ENCODE assay signal across 1 cellular context in the genomic region with DNA sequence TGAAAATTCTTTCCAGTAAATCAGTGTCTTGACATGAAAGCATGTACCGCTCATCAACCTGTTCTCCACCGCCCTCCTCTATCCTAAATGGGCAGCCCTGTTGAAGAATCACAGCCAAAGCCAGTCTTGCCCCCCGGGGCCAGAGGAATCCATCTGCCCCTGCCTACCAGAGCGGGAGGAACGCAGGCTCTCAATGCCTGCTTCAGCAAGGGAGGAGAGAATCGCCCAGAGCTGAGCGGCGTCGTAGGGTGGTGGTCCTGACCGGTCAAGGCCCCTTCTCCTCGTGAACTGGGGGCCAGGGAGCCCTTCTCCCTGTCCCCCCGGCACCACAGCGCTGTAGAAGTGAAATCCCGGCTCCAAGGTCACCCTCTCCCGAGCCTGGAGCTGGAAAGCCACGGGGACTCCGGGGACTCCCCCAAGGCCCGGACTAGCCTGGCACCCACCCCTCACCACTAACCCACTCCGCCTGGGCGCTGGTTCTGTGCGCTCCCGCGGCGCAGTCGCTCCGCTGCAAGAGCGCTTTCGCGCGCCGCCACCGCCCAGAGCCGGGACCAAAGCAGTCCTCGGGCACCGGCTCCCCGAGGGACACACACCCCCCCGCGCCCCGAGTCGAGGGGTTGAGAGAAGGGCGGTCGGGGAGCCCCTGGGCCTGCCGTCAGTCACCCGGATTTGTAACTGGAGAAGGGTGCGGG.
TF ChIP-seq lines count a peak whose summit lies in the region.

No MANE protein-coding gene starts in this region.

TF ChIP-seq in HEK293, 187 proteins besides CTCF, POLR2A, EP300 and RAD21:
- no peak for TF ChIP-seq SP2 (tag by site-specific recombination; IDR thresholded peaks at IDR 0.05)
- TF ChIP-seq ZNF514 (tag by site-specific recombination; IDR thresholded peaks at IDR 0.05), result no peak
- no peak for TF ChIP-seq ZNF549 (tag by site-specific recombination; IDR thresholded peaks at IDR 0.05)
- no peak for TF ChIP-seq ZNF266 (tag by site-specific recombination; IDR thresholded peaks at IDR 0.05; ENCODE audit: low read depth)
- no peak for TF ChIP-seq ZNF394 (tag by site-specific recombination; IDR thresholded peaks at IDR 0.05; ENCODE audit: borderline replicate concordance)
- no peak for TF ChIP-seq ZNF404 (tag by site-specific recombination; IDR thresholded peaks at IDR 0.05)
- TF ChIP-seq, protein P1, sequence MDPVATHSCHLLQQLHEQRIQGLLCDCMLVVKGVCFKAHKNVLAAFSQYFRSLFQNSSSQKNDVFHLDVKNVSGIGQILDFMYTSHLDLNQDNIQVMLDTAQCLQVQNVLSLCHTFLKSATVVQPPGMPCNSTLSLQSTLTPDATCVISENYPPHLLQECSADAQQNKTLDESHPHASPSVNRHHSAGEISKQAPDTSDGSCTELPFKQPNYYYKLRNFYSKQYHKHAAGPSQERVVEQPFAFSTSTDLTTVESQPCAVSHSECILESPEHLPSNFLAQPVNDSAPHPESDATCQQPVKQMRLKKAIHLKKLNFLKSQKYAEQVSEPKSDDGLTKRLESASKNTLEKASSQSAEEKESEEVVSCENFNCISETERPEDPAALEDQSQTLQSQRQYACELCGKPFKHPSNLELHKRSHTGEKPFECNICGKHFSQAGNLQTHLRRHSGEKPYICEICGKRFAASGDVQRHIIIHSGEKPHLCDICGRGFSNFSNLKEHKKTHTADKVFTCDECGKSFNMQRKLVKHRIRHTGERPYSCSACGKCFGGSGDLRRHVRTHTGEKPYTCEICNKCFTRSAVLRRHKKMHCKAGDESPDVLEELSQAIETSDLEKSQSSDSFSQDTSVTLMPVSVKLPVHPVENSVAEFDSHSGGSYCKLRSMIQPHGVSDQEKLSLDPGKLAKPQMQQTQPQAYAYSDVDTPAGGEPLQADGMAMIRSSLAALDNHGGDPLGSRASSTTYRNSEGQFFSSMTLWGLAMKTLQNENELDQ (tag by site-specific recombination; IDR thresholded peaks at IDR 0.05; ENCODE audit: low read depth), result no peak
- no peak for TF ChIP-seq ZNF202 (tag by site-specific recombination; IDR thresholded peaks at IDR 0.05; ENCODE audit: borderline replicate concordance)
- TF ChIP-seq, protein P2, sequence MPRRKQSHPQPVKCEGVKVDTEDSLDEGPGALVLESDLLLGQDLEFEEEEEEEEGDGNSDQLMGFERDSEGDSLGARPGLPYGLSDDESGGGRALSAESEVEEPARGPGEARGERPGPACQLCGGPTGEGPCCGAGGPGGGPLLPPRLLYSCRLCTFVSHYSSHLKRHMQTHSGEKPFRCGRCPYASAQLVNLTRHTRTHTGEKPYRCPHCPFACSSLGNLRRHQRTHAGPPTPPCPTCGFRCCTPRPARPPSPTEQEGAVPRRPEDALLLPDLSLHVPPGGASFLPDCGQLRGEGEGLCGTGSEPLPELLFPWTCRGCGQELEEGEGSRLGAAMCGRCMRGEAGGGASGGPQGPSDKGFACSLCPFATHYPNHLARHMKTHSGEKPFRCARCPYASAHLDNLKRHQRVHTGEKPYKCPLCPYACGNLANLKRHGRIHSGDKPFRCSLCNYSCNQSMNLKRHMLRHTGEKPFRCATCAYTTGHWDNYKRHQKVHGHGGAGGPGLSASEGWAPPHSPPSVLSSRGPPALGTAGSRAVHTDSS (tag by site-specific recombination; IDR thresholded peaks at IDR 0.05), result no peak
- TF ChIP-seq ZNF707 (tag by site-specific recombination; IDR thresholded peaks at IDR 0.05), result no peak
- no peak for TF ChIP-seq ZNF223 (tag by site-specific recombination; IDR thresholded peaks at IDR 0.05)
- TF ChIP-seq ZSCAN16 (tag by site-specific recombination; IDR thresholded peaks at IDR 0.05), result no peak
- TF ChIP-seq YY2 (tag by site-specific recombination; IDR thresholded peaks at IDR 0.05), result no peak
- no peak for TF ChIP-seq GFI1B (tag by site-specific recombination; IDR thresholded peaks at IDR 0.05)
- no peak for TF ChIP-seq ZNF624 (tag by site-specific recombination; IDR thresholded peaks at IDR 0.05)
- no peak for TF ChIP-seq SCRT1 (tag by site-specific recombination; IDR thresholded peaks at IDR 0.05; ENCODE audit: borderline replicate concordance)
- TF ChIP-seq, protein P3, sequence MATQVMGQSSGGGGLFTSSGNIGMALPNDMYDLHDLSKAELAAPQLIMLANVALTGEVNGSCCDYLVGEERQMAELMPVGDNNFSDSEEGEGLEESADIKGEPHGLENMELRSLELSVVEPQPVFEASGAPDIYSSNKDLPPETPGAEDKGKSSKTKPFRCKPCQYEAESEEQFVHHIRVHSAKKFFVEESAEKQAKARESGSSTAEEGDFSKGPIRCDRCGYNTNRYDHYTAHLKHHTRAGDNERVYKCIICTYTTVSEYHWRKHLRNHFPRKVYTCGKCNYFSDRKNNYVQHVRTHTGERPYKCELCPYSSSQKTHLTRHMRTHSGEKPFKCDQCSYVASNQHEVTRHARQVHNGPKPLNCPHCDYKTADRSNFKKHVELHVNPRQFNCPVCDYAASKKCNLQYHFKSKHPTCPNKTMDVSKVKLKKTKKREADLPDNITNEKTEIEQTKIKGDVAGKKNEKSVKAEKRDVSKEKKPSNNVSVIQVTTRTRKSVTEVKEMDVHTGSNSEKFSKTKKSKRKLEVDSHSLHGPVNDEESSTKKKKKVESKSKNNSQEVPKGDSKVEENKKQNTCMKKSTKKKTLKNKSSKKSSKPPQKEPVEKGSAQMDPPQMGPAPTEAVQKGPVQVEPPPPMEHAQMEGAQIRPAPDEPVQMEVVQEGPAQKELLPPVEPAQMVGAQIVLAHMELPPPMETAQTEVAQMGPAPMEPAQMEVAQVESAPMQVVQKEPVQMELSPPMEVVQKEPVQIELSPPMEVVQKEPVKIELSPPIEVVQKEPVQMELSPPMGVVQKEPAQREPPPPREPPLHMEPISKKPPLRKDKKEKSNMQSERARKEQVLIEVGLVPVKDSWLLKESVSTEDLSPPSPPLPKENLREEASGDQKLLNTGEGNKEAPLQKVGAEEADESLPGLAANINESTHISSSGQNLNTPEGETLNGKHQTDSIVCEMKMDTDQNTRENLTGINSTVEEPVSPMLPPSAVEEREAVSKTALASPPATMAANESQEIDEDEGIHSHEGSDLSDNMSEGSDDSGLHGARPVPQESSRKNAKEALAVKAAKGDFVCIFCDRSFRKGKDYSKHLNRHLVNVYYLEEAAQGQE (tag by site-specific recombination; IDR thresholded peaks at IDR 0.05), result no peak
- no peak for TF ChIP-seq ZNF335 (tag by site-specific recombination; conservative IDR thresholded peaks at IDR 0.05)
